24 cellular contexts compared by ENCODE assay signal in genomic region chr12:48750215-48750614, GRCh38. TPM values are rescaled to one million over a fixed set of nuclear protein-coding genes. Genes with fewer than 3 reads are reported as not detected.
DNase-seq lines count a peak whose midpoint lies in the region; ATAC-seq, FAIRE-seq and TF ChIP-seq lines count a peak whose summit lies in the region.
"Had no signal": no experiment of that assay in that cellular context is flagged by ENCODE, and none has a peak within 500 bp of the region (broad histone marks: within the 10 kb centered on the region; RNA-seq: fewer than 3 reads in every experiment).

No MANE protein-coding gene starts in this region.

- CTCF ChIA-PET in IMR-90 (lab: Yijun Ruan, JAX) = interaction anchor here (0.7 to 1.0 kb wide), 2 partner anchors 39 to 64 kb away, joined by 3 read pairs; partner anchors contain the start of gene ADCY6

- peak overlapping the region; percentile 2 for H2AFZ ChIP-seq in IMR-90 (replicated peaks; ENCODE audit: low read length, poor library complexity)

- TF ChIP-seq POLR2A in IMR-90 (IDR thresholded peaks at IDR 0.05; ENCODE audit: low read depth, low read length) = no peak
- no peak for TF ChIP-seq POLR2A in upper lobe of left lung (IDR thresholded peaks at IDR 0.05)

- H3K79me1 ChIP-seq in IMR-90 (ENCODE audit: low read depth in 1 of 2, low read length in 2 of 2) = no peaks in the 10 kb centered on the region

- no peak overlapping the region for H3K4me3 Mint-ChIP-seq in activated T-cell treated with anti-CD3 and anti-CD28 coated beads, Interleukin-2, amount 50 U/mL, for 24 hours

- 0 out of 2 replicates have a peak, but pooled peaks cover 4% of the 10 kb centered on the region for H3K9me1 ChIP-seq in IMR-90 (ENCODE audit: insufficient read depth, low read length)

- no peak overlapping the region for H4K91ac ChIP-seq in IMR-90 (ENCODE audit: insufficient read depth, low read depth, low read length)

- POLR2A ChIA-PET in IMR-90 (lab: Charles Lee; ENCODE audit: unreplicated experiment) = interaction anchor here (1.0 kb wide), 1 partner anchor 61 kb away, joined by 3 read pairs; no protein-coding TSS in a partner anchor

- no peak overlapping the region for H2AK9ac ChIP-seq in IMR-90 (replicated peaks; ENCODE audit: low read depth, low read length, poor library complexity)

- H3K4me3 ChIP-seq in IMR-90 (ENCODE audit: insufficient read depth, low read depth, low read length) = no peak overlapping the region
- H3K4me3 ChIP-seq in epithelial cell of esophagus (ENCODE audit: low read length) = no peak overlapping the region
- no peak overlapping the region for H3K4me3 ChIP-seq in small intestine (ENCODE audit: low read depth in 1 of 2, low read length in 2 of 2)
- H3K4me3 ChIP-seq in upper lobe of left lung = no peak overlapping the region

- no peaks in the 10 kb centered on the region for H3K36me3 Mint-ChIP-seq in activated T-cell treated with anti-CD3 and anti-CD28 coated beads, Interleukin-2, amount 50 U/mL, for 24 hours (ENCODE audit: low read depth)

- no peak overlapping the region for H2BK15ac ChIP-seq in IMR-90 (ENCODE audit: low read depth, low read length)

- ATAC-seq in IMR-90 (ENCODE audit: low read depth) (peak; percentile 77), upper lobe of left lung (ENCODE audit: low FRiP score in 2 of 2) (no peak)

- in situ Hi-C loops in IMR-90 (cut with MboI; ENCODE audit: low sequenced_read_pairs) = loop anchor here (5.0 kb wide), 1 partner anchor 47 kb away; no protein-coding TSS in a partner anchor

- 0 out of 2 replicates have a peak overlapping the region, but pooled peaks have one; percentile 13 for H3K4ac ChIP-seq in IMR-90 (ENCODE audit: low read depth, low read length)

- H3K18ac ChIP-seq in IMR-90 (ENCODE audit: low read depth, low read length) = no peak overlapping the region; the same call in 1 of the 2 replicates

- peaks cover 22% of the 10 kb centered on the region for H3K4me1 Mint-ChIP-seq in activated T-cell treated with anti-CD3 and anti-CD28 coated beads, Interleukin-2, amount 50 U/mL, for 24 hours (ENCODE audit: low read depth)

- peak overlapping the region; percentile 27 for H2BK5ac ChIP-seq in IMR-90 (ENCODE audit: low read depth, low read length, poor library complexity, severe bottlenecking)

- no peak for FAIRE-seq in small intestine (lab: Jason Lieb, UNC)
- FAIRE-seq: endothelial cell of umbilical vein, G401.6, urothelium cell line had no signal

- dilution Hi-C loops in IMR-90 (cut with HindIII; ENCODE audit: low sequenced_read_pairs, unreplicated experiment) = no loop called here

- no peak for TF ChIP-seq RAD21 in IMR-90 (IDR thresholded peaks at IDR 0.05; ENCODE audit: low read length)

- no peak overlapping the region for H3K9ac ChIP-seq in IMR-90 (ENCODE audit: low read depth, low read length)

- H3K27me3 Mint-ChIP-seq in activated T-cell treated with anti-CD3 and anti-CD28 coated beads, Interleukin-2, amount 50 U/mL, for 24 hours = no peaks in the 10 kb centered on the region

- no TSS peak for BruUV-seq in IMR-90 (replicated peaks; lab: Mats Ljungman, UMichigan)

- H4K8ac ChIP-seq in IMR-90 (ENCODE audit: low read depth in 2 of 2, low read length in 2 of 2) = peak overlapping the region in 1 of 2 experiments; percentile 1; a peak in 1 of 4 replicates

- H3K9me3 ChIP-seq in IMR-90 (ENCODE audit: control insufficient read depth, insufficient read depth, low read length) = no peaks in the 10 kb centered on the region
- H3K9me3 ChIP-seq in small intestine (ENCODE audit: control insufficient read depth, low read depth) = no peaks in the 10 kb centered on the region
- H3K9me3 ChIP-seq in upper lobe of left lung = no peaks in the 10 kb centered on the region
- H3K9me3 ChIP-seq: neutrophil had no signal

- no peak overlapping the region for H4K5ac ChIP-seq in IMR-90 (ENCODE audit: low read depth, low read length)

- H3K27ac ChIP-seq in IMR-90 (ENCODE audit: insufficient read depth, low read length) (no peak overlapping the region; the same call in 1 of the 2 replicates), small intestine (ENCODE audit: low read depth in 1 of 2, low read length in 1 of 2) (no peak overlapping the region), upper lobe of left lung (no peak overlapping the region)
- H3K27ac ChIP-seq: C4-2B, neutrophil had no signal

- H2AK5ac ChIP-seq in IMR-90 (ENCODE audit: low read depth, low read length) = no peak overlapping the region; the same call in 1 of the 2 replicates

- TF ChIP-seq CTCF in IMR-90 (conservative IDR thresholded peaks at IDR 0.05; ENCODE audit: low read depth, low read length) = no peak
- TF ChIP-seq CTCF in epithelial cell of esophagus (IDR thresholded peaks at IDR 0.05; ENCODE audit: insufficient read depth, low read depth, low read length, missing control alignments) = no peak
- no peak for TF ChIP-seq CTCF in upper lobe of left lung (IDR thresholded peaks at IDR 0.05)

- no peak overlapping the region for H2BK120ac ChIP-seq in IMR-90 (ENCODE audit: low read depth, low read length)

- peak overlapping the region; percentile 23; the same call in 1 of the 2 replicates for H3K14ac ChIP-seq in IMR-90 (replicated peaks; ENCODE audit: low read depth, low read length)

- peaks cover 2% of the 10 kb centered on the region for H3K4me1 ChIP-seq in IMR-90 (ENCODE audit: control insufficient read depth, insufficient read depth, low read length)
- no peaks in the 10 kb centered on the region for H3K4me1 ChIP-seq in small intestine (ENCODE audit: control insufficient read depth in 2 of 2, insufficient read depth in 1 of 2, low read depth in 1 of 2, low read length in 1 of 2)
- peaks cover 0 to 4% (median 2%) of the 10 kb centered on the region in 4 donors for H3K4me1 ChIP-seq in upper lobe of left lung

- H3K56ac ChIP-seq in IMR-90 (ENCODE audit: extremely low read depth, insufficient read depth, low read length) = no peak overlapping the region

- intact Hi-C loops in IMR-90 (cut with micrococcal nuclease) = no loop called here

- no peaks in the 10 kb centered on the region for H3K9me3 Mint-ChIP-seq in activated T-cell treated with anti-CD3 and anti-CD28 coated beads, Interleukin-2, amount 50 U/mL, for 24 hours

- no peak for DNase-seq in activated T-cell treated with anti-CD3 and anti-CD28 coated beads, Interleukin-2, amount 50 U/mL, for 24 hours
- DNase-seq in activated T-cell treated with anti-CD3 and anti-CD28 coated beads, Interleukin-2, amount 50 U/mL, for 48 hours = no peak
- DNase-seq in IMR-90 = peak; percentile 73
- peak; percentile 12 for DNase-seq in epithelial cell of esophagus (ENCODE audit: low read depth)
- peak; percentile 2 for DNase-seq in smooth muscle cell of the brain vasculature (ENCODE audit: low read depth, low spot score)
- DNase-seq in small intestine = no peak
- no peak for DNase-seq in iPS-NIHi11 (ENCODE audit: low spot score)
- no peak for DNase-seq in upper lobe of left lung
- DNase-seq: ACHN; activated CD8-positive, alpha-beta memory T cell treated with anti-CD3 and anti-CD28 coated beads for 24 hours; amygdala; dermis blood vessel endothelial cell; GOT3; KG1; NCI-H1048; NCI-H2081; NCI-H446 treated with DMSO at 0.1 percent for 48 hours; NK-92 treated with Interleukin-12 subunit alpha and Interleukin-12 subunit beta, amount 100 ng/mL, for 24 hours; stimulated activated CD4-positive, alpha-beta T cell treated with anti-CD3 and anti-CD28 coated beads, Interleukin-4, amount 100 ng/mL, for 4 hours had no signal

- H3K27ac Mint-ChIP-seq in activated T-cell treated with anti-CD3 and anti-CD28 coated beads, Interleukin-2, amount 50 U/mL, for 24 hours = peak overlapping the region; percentile 94

- H3K27me3 ChIP-seq in IMR-90 (ENCODE audit: control insufficient read depth, insufficient read depth, low read length) (peaks cover 4% of the 10 kb centered on the region), small intestine (ENCODE audit: control insufficient read depth in 2 of 2, insufficient read depth in 2 of 2, low read length in 2 of 2) (no peaks in the 10 kb centered on the region), upper lobe of left lung (no peaks in the 10 kb centered on the region)
- H3K27me3 ChIP-seq: neutrophil had no signal

- H4K20me1 ChIP-seq in IMR-90 (ENCODE audit: insufficient read depth, low read length) = no peaks in the 10 kb centered on the region

- no peak for TF ChIP-seq EP300 in upper lobe of left lung (IDR thresholded peaks at IDR 0.05)

- H3K36me3 ChIP-seq in IMR-90 (ENCODE audit: control insufficient read depth, insufficient read depth, low read length) = no peaks in the 10 kb centered on the region
- H3K36me3 ChIP-seq in small intestine (ENCODE audit: control insufficient read depth in 2 of 2, insufficient read depth in 2 of 2, low read length in 2 of 2) = no peaks in the 10 kb centered on the region
- no peaks in the 10 kb centered on the region for H3K36me3 ChIP-seq in upper lobe of left lung
- H3K36me3 ChIP-seq: neutrophil had no signal

- peak overlapping the region; percentile 39; the same call in 1 of the 2 replicates for H3K4me2 ChIP-seq in IMR-90 (ENCODE audit: low read depth, low read length)

- H3K23ac ChIP-seq in IMR-90 (ENCODE audit: low read depth, low read length) = peak overlapping the region; percentile 1; the same call in 1 of the 2 replicates

- no peak overlapping the region for H2BK20ac ChIP-seq in IMR-90 (ENCODE audit: low read depth, low read length)

- WGBS in IMR-90 (ENCODE audit: extremely low coverage in 2 of 2, insufficient read length in 1 of 2), 2 experiments = no CpG with 5 or more reads among the region's 1 CpG
- WGBS in small intestine, 3 donors = 95 to 100% (median 98%) methylated on average over 1 of the region's 1 CpG
- 100% methylated on average over 1 of the region's 1 CpG for WGBS in upper lobe of left lung, 2 donors

TF ChIP-seq in IMR-90, 13 proteins besides CTCF, POLR2A, EP300 and RAD21:
- peak; percentile 20; the same call in 1 of the 2 replicates for TF ChIP-seq FOS (IDR thresholded peaks at IDR 0.05; ENCODE audit: low read depth, low read length)
- TF ChIP-seq BHLHE40 (IDR thresholded peaks at IDR 0.05; ENCODE audit: low read depth, low read length) = no peak
- peak; percentile 29 for TF ChIP-seq RCOR1 (IDR thresholded peaks at IDR 0.05; ENCODE audit: insufficient replicate concordance, low read length)

RNA-seq across cellular contexts. Expression of gene CCNT1, which starts 33.7 kb away (rescaled TPM):
- 30.3 and 74.0 TPM in 2 replicates for total RNA-seq in IMR-90 (2012; rRNA removed)
- 7.9 and 9.0 TPM in 2 replicates for polyA plus RNA-seq in IMR-90 (2012; rRNA removed)
- 1.7 and 1.9 TPM in 2 replicates for polyA plus RNA-seq in IMR-90 (2012; cell fraction: cytosol; rRNA removed)
- 3.1 and 40.0 TPM in 2 replicates for polyA plus RNA-seq in IMR-90 (2012; cell fraction: nucleus; rRNA removed; ENCODE audit: low replicate concordance)
- 1 to 10 TPM; 3.0 to 5.4 (median 4.7) TPM for polyA plus RNA-seq in small intestine
- total RNA-seq in upper lobe of left lung = 10 to 100 TPM; 11.9 to 39.8 (median 26.6) TPM

RNA-seq across cellular contexts. Expression of gene ADCY6, which starts 38.7 kb away (rescaled TPM):
- total RNA-seq in IMR-90 (2012; rRNA removed) = 18.1 and 18.5 TPM in 2 replicates
- 34.4 and 35.1 TPM in 2 replicates for polyA plus RNA-seq in IMR-90 (2012; rRNA removed)
- polyA plus RNA-seq in IMR-90 (2012; cell fraction: cytosol; rRNA removed) = 26.6 and 34.5 TPM in 2 replicates
- 171 and 194 TPM in 2 replicates for polyA plus RNA-seq in IMR-90 (2012; cell fraction: nucleus; rRNA removed; ENCODE audit: low replicate concordance)
- polyA plus RNA-seq in small intestine = 10 to 100 TPM; 14.1 to 27.7 (median 20.1) TPM
- total RNA-seq in upper lobe of left lung = 100 to 1,000 TPM in 1 of 6 donors, 10 to 100 TPM in 5; 26.0 to 113 (median 35.1) TPM

Comparison
In these comparisons a context has a peak if more than half of its experiments do, and no peak if none do; other contexts are left out.
1. DNase-seq: peak in IMR-90 (single experiment), epithelial cell of esophagus (single experiment) and smooth muscle cell of the brain vasculature (single experiment); none in activated T-cell treated with anti-CD3 and anti-CD28 coated beads, Interleukin-2, amount 50 U/mL, for 24 hours (single experiment), activated T-cell treated with anti-CD3 and anti-CD28 coated beads, Interleukin-2, amount 50 U/mL, for 48 hours (0 of 2), small intestine (single experiment), iPS-NIHi11 (single experiment) and upper lobe of left lung (0 of 2).